In genomic region chr7:28890137-28890536, GRCh38 we compare ENCODE assay signal across 20 cellular contexts.
DNase-seq lines count a peak whose midpoint lies in the region; ATAC-seq, FAIRE-seq and TF ChIP-seq lines count a peak whose summit lies in the region.
"Had no signal": no experiment of that assay in that cellular context is flagged by ENCODE, and none has a peak within 500 bp of the region (broad histone marks: within the 10 kb centered on the region; RNA-seq: fewer than 3 reads in every experiment).

No MANE protein-coding gene starts in this region.

- H3K27ac ChIP-seq in MM.1S (ENCODE audit: low read length) (no peak overlapping the region; the same call in 1 of the 2 replicates), endodermal cell (ENCODE audit: low read depth, low read length) (no peak overlapping the region), pancreas (peak overlapping the region in 3 of 4 donors; percentile 2 to 75 (median 50)), spleen (no peak overlapping the region)
- H3K27ac ChIP-seq: BLaER1, gastrocnemius medialis, SK-N-MC had no signal

- ATAC-seq in GM19467 (IDR thresholded peaks at IDR 0.05; ENCODE audit: unreplicated experiment), result peak; percentile 67
- ATAC-seq in pancreas, result peak in 2 of 4 donors; percentile 45 to 48
- ATAC-seq in activated CD8-positive, alpha-beta T cell treated with anti-CD3 and anti-CD28 coated beads for 36 hours, result no peak
- ATAC-seq: gastrocnemius medialis; left cardiac atrium; stimulated activated naive CD8-positive, alpha-beta T cell treated with anti-CD3 and anti-CD28 coated beads, Interleukin-15, amount 100 ng/mL, for 72 hours had no signal

- no peaks in the 10 kb centered on the region for H3K79me2 ChIP-seq in MM.1S (ENCODE audit: low read length)

- CTCF ChIA-PET in activated CD8-positive, alpha-beta T cell treated with anti-CD3 and anti-CD28 coated beads for 36 hours (lab: Charles Lee), result no interaction called here

- H3F3A ChIP-seq in MM.1S (ENCODE audit: insufficient read depth, low read length), result peaks cover 4% of the 10 kb centered on the region; the same call in 1 of the 2 replicates

- no peak for TF ChIP-seq CTCF in MM.1S (IDR thresholded peaks at IDR 0.05; ENCODE audit: low read length)
- no peak for TF ChIP-seq CTCF in endodermal cell (conservative IDR thresholded peaks at IDR 0.05)
- TF ChIP-seq CTCF in pancreas (IDR thresholded peaks at IDR 0.05), result no peak
- TF ChIP-seq CTCF in spleen (IDR thresholded peaks at IDR 0.05 in 8 of 11, conservative IDR thresholded peaks at IDR 0.05 in 3 of 11), result no peak
- no peak for TF ChIP-seq CTCF in activated CD8-positive, alpha-beta T cell treated with anti-CD3 and anti-CD28 coated beads for 36 hours (IDR thresholded peaks at IDR 0.05)

- no peaks in the 10 kb centered on the region for H3K27me3 Mint-ChIP-seq in endodermal cell (ENCODE audit: insufficient read depth)
- peaks cover 22% of the 10 kb centered on the region for H3K27me3 Mint-ChIP-seq in activated CD8-positive, alpha-beta T cell treated with anti-CD3 and anti-CD28 coated beads for 36 hours

- H3K4me3 ChIP-seq in MM.1S (ENCODE audit: low read length) (no peak overlapping the region), endodermal cell (ENCODE audit: low read length) (no peak overlapping the region), pancreas (no peak overlapping the region), spleen (no peak overlapping the region)
- H3K4me3 ChIP-seq: BLaER1, gastrocnemius medialis, MG63, SK-N-MC had no signal

- H3K4me1 Mint-ChIP-seq in endodermal cell, result peaks cover 26% of the 10 kb centered on the region
- no peaks in the 10 kb centered on the region for H3K4me1 Mint-ChIP-seq in activated CD8-positive, alpha-beta T cell treated with anti-CD3 and anti-CD28 coated beads for 36 hours (ENCODE audit: low read depth)
- H3K4me1 Mint-ChIP-seq: stimulated activated naive CD8-positive, alpha-beta T cell treated with anti-CD3 and anti-CD28 coated beads, Interleukin-15, amount 100 ng/mL, for 72 hours had no signal

- H3K27me3 ChIP-seq in MM.1S (replicated peaks; ENCODE audit: insufficient read depth, low read length) (no peaks in the 10 kb centered on the region), endodermal cell (ENCODE audit: control insufficient read depth, insufficient read depth, low read length, poor library complexity, severe bottlenecking) (no peaks in the 10 kb centered on the region), pancreas (no peaks in the 10 kb centered on the region), spleen (replicated peaks in 1 of 7) (peaks cover 0 to 10% (median 0%) of the 10 kb centered on the region in 7 donors)
- H3K27me3 ChIP-seq: BLaER1, MG63 had no signal

- 0 out of 2 replicates have a peak overlapping the region, but pooled peaks have one; percentile 19 for H2AFZ ChIP-seq in MM.1S (ENCODE audit: low read length)

- no peaks in the 10 kb centered on the region for H3K36me3 Mint-ChIP-seq in endodermal cell (ENCODE audit: low read depth)
- H3K36me3 Mint-ChIP-seq in activated CD8-positive, alpha-beta T cell treated with anti-CD3 and anti-CD28 coated beads for 36 hours (ENCODE audit: low read depth), result no peaks in the 10 kb centered on the region

- no peaks in the 10 kb centered on the region for H3K9me2 ChIP-seq in MM.1S (replicated peaks; ENCODE audit: insufficient read depth, low read length)

- POLR2A ChIA-PET in activated CD8-positive, alpha-beta T cell treated with anti-CD3 and anti-CD28 coated beads for 36 hours (lab: Charles Lee), result no interaction called here

- H3K27ac Mint-ChIP-seq in endodermal cell, result no peak overlapping the region
- no peak overlapping the region for H3K27ac Mint-ChIP-seq in activated CD8-positive, alpha-beta T cell treated with anti-CD3 and anti-CD28 coated beads for 36 hours
- H3K27ac Mint-ChIP-seq: stimulated activated naive CD8-positive, alpha-beta T cell treated with anti-CD3 and anti-CD28 coated beads, Interleukin-15, amount 100 ng/mL, for 72 hours had no signal

- H4K20me1 ChIP-seq in MM.1S (ENCODE audit: insufficient read depth, low read length), result no peaks in the 10 kb centered on the region
- H4K20me1 ChIP-seq: BLaER1 had no signal

- H3K9me3 Mint-ChIP-seq in endodermal cell, result no peaks in the 10 kb centered on the region
- H3K9me3 Mint-ChIP-seq in activated CD8-positive, alpha-beta T cell treated with anti-CD3 and anti-CD28 coated beads for 36 hours, result no peaks in the 10 kb centered on the region
- H3K9me3 Mint-ChIP-seq: stimulated activated naive CD8-positive, alpha-beta T cell treated with anti-CD3 and anti-CD28 coated beads, Interleukin-15, amount 100 ng/mL, for 72 hours had no signal

- H3K4me3 Mint-ChIP-seq in endodermal cell, result no peak overlapping the region
- H3K4me3 Mint-ChIP-seq in activated CD8-positive, alpha-beta T cell treated with anti-CD3 and anti-CD28 coated beads for 36 hours, result no peak overlapping the region
- H3K4me3 Mint-ChIP-seq: stimulated activated naive CD8-positive, alpha-beta T cell treated with anti-CD3 and anti-CD28 coated beads, Interleukin-15, amount 100 ng/mL, for 72 hours had no signal

- H3K36me3 ChIP-seq in MM.1S (replicated peaks; ENCODE audit: insufficient read depth, low read length), result no peaks in the 10 kb centered on the region
- no peaks in the 10 kb centered on the region for H3K36me3 ChIP-seq in endodermal cell (ENCODE audit: control insufficient read depth, insufficient read depth, low read length)
- no peaks in the 10 kb centered on the region for H3K36me3 ChIP-seq in pancreas
- no peaks in the 10 kb centered on the region for H3K36me3 ChIP-seq in spleen
- H3K36me3 ChIP-seq: BLaER1, gastrocnemius medialis, MG63 had no signal

- WGBS in endodermal cell (ENCODE audit: insufficient coverage in 1 of 2, insufficient read length in 1 of 2), 2 experiments, result 75 to 80% methylated on average over 2 to 7 of the region's 7 CpGs
- 65 to 74% methylated on average over 7 of the region's 7 CpGs for WGBS in pancreas, 2 donors
- WGBS in spleen, 5 donors, result 76 to 85% (median 83%) methylated on average over 7 of the region's 7 CpGs

- peak overlapping the region; percentile 24; the same call in 1 of the 2 replicates for H3K4me2 ChIP-seq in MM.1S (ENCODE audit: low read depth, low read length)
- H3K4me2 ChIP-seq: BLaER1 had no signal

- FAIRE-seq in pancreas (lab: Jason Lieb, UNC), result no peak
- FAIRE-seq: endothelial cell of umbilical vein, small intestine had no signal

- H3K4me1 ChIP-seq in MM.1S (ENCODE audit: low read length) (peaks cover 4% of the 10 kb centered on the region; the same call in 1 of the 2 replicates), endodermal cell (ENCODE audit: control insufficient read depth, insufficient read depth, low read length) (no peaks in the 10 kb centered on the region), pancreas (no peaks in the 10 kb centered on the region), spleen (no peaks in the 10 kb centered on the region)
- H3K4me1 ChIP-seq: BLaER1, gastrocnemius medialis had no signal

- H3K9me3 ChIP-seq in MM.1S (replicated peaks; ENCODE audit: insufficient read depth, low read length) (no peaks in the 10 kb centered on the region), endodermal cell (ENCODE audit: control insufficient read depth, low read length) (no peaks in the 10 kb centered on the region), pancreas (no peaks in the 10 kb centered on the region), spleen (no peaks in the 10 kb centered on the region)
- H3K9me3 ChIP-seq: BLaER1, gastrocnemius medialis, MG63 had no signal

- TF ChIP-seq POLR2A in spleen (IDR thresholded peaks at IDR 0.05), result no peak

- peak; percentile 85 for DNase-seq in MM.1S
- peak; percentile 77 for DNase-seq in endodermal cell
- DNase-seq in pancreas, result no peak
- DNase-seq in spleen, result no peak
- no peak for DNase-seq in activated CD4-positive, CD25-positive, alpha-beta regulatory T cell treated with anti-CD3 and anti-CD28 coated beads, Interleukin-2, amount 50 U/mL, for 72 hours
- no peak for DNase-seq in COLO829 (ENCODE audit: low spot score)
- no peak for DNase-seq in activated CD8-positive, alpha-beta T cell treated with anti-CD3 and anti-CD28 coated beads for 36 hours
- DNase-seq: activated CD8-positive, alpha-beta memory T cell treated with anti-CD3 and anti-CD28 coated beads for 24 hours; activated effector memory CD4-positive, alpha-beta T cell treated with Interleukin-2 at 50 U/mL for 16 hours; DMS79; gastrocnemius medialis; left cardiac atrium; MG63; NCI-H2171 treated with DMSO at 0.1 percent for 48 hours; small intestine; stimulated activated naive CD8-positive, alpha-beta T cell treated with anti-CD3 and anti-CD28 coated beads, Interleukin-15, amount 100 ng/mL, for 72 hours had no signal

- intact Hi-C loops in pancreas (cut with DNase I), result no loop called here
- intact Hi-C loops in spleen (cut with DNase I; ENCODE audit: low total_unique reads), result no loop called here
- intact Hi-C loops in activated CD8-positive, alpha-beta T cell treated with anti-CD3 and anti-CD28 coated beads for 36 hours (cut with micrococcal nuclease), result no loop called here

- H3K9ac ChIP-seq in MM.1S (ENCODE audit: low read length) (no peak overlapping the region), endodermal cell (ENCODE audit: extremely low read depth, low read length, poor library complexity, severe bottlenecking) (no peak overlapping the region)
- H3K9ac ChIP-seq: BLaER1 had no signal

Comparison
In these comparisons a context has a peak if more than half of its experiments do, and no peak if none do; other contexts are left out.
1. DNase-seq: peak in MM.1S (single experiment) and endodermal cell (single experiment); none in pancreas (0 of 6), spleen (single experiment), activated CD4-positive, CD25-positive, alpha-beta regulatory T cell treated with anti-CD3 and anti-CD28 coated beads, Interleukin-2, amount 50 U/mL, for 72 hours (single experiment), COLO829 (single experiment) and activated CD8-positive, alpha-beta T cell treated with anti-CD3 and anti-CD28 coated beads for 36 hours (single experiment).
2. H3K27ac ChIP-seq: peak in pancreas (3 of 4); none in MM.1S (single experiment), endodermal cell (single experiment) and spleen (0 of 8).